Comparison of ENCODE assay signal across 19 cellular contexts in genomic region chr1:9361630-9362256, GRCh38.
A peak's percentile ranks its signal among the peaks of the same experiment; 100 is the strongest.
DNase-seq lines count a peak whose midpoint lies in the region; ATAC-seq, FAIRE-seq and TF ChIP-seq lines count a peak whose summit lies in the region.
"Had no signal": no experiment of that assay in that cellular context is flagged by ENCODE, and none has a peak within 500 bp of the region (broad histone marks: within the 10 kb centered on the region; RNA-seq: fewer than 3 reads in every experiment).

No MANE protein-coding gene starts in this region.

- H3K4me3 ChIP-seq in BLaER1 treated with 17β-estradiol and CSF1 and Interleukin-3, amounts not matched to agents 10 nM and 100 nM: peak overlapping the region in 5 of 10 experiments; percentile 6 to 56 (median 25); a peak in 6 of 20 replicates
- H3K4me3 ChIP-seq in astrocyte of the spinal cord (ENCODE audit: low read depth, low read length) (no peak overlapping the region), small intestine (ENCODE audit: low read depth in 1 of 2, low read length in 2 of 2) (no peak overlapping the region)
- H3K4me3 ChIP-seq: GM23248, ovary, upper lobe of left lung had no signal

- ATAC-seq in HG02852 (IDR thresholded peaks at IDR 0.05; ENCODE audit: unreplicated experiment): no peak
- ATAC-seq in GM18498 (IDR thresholded peaks at IDR 0.05; ENCODE audit: unreplicated experiment): no peak
- ATAC-seq in GM21717 (IDR thresholded peaks at IDR 0.05; ENCODE audit: unreplicated experiment): no peak
- ATAC-seq: Right ventricle myocardium inferior, WTC11 had no signal

- H3K9ac ChIP-seq in BLaER1 treated with 17β-estradiol and CSF1 and Interleukin-3, amounts not matched to agents 10 nM and 100 nM: peak overlapping the region; percentile 1 to 75 (median 57); a peak in 18 of 22 replicates
- H3K9ac ChIP-seq: GM23248 had no signal

- H3K4me1 ChIP-seq in BLaER1 treated with 17β-estradiol and CSF1 and Interleukin-3, amounts not matched to agents 10 nM and 100 nM: peaks cover 41 to 88% (median 59%) of the 10 kb centered on the region in 10 experiments
- H3K4me1 ChIP-seq in small intestine (ENCODE audit: control insufficient read depth in 2 of 2, insufficient read depth in 1 of 2, low read depth in 1 of 2, low read length in 1 of 2): no peaks in the 10 kb centered on the region

- peak; percentile 25 for DNase-seq in astrocyte of the spinal cord (ENCODE audit: low read depth, low spot score)
- DNase-seq in left kidney (ENCODE audit: low read depth, low spot score): peak; percentile 53
- no peak for DNase-seq in small intestine
- DNase-seq in HuH-7 (ENCODE audit: low spot score): no peak
- DNase-seq: activated CD8-positive, alpha-beta memory T cell treated with anti-CD3 and anti-CD28 coated beads for 24 hours; amniotic stem cell; GM23248; islet precursor cell; NCI-H345; NK-92 treated with Interleukin-12 subunit alpha and Interleukin-12 subunit beta, amount 100 ng/mL, for 24 hours; ovary; upper lobe of left lung had no signal

- peak overlapping the region in 9 of 11 experiments; percentile 44 to 80 (median 63); a peak in 17 of 22 replicates for H3K27ac ChIP-seq in BLaER1 treated with 17β-estradiol and CSF1 and Interleukin-3, amounts not matched to agents 10 nM and 100 nM
- peak overlapping the region; percentile 4 to 25 for H3K27ac ChIP-seq in small intestine (ENCODE audit: low read depth in 1 of 2, low read length in 1 of 2)
- H3K27ac ChIP-seq: GM23248, upper lobe of left lung had no signal

- 58 to 80% (median 70%) methylated on average over 14 of the region's 14 CpGs for WGBS in small intestine, 3 donors

- H4K20me1 ChIP-seq in BLaER1 treated with 17β-estradiol and CSF1 and Interleukin-3, amounts not matched to agents 10 nM and 100 nM: peaks cover 0 to 98% (median 45%) of the 10 kb centered on the region in 11 experiments; a peak in 13 of 22 replicates

- no peak for TF ChIP-seq CTCF in astrocyte of the spinal cord (IDR thresholded peaks at IDR 0.05; ENCODE audit: low read depth, low read length)

- no peak for FAIRE-seq in small intestine (lab: Jason Lieb, UNC)
- FAIRE-seq: colon had no signal

- in situ Hi-C loops in astrocyte of the spinal cord (cut with HindIII; ENCODE audit: low sequenced_read_pairs): no loop called here

- H3K36me3 ChIP-seq in BLaER1 treated with 17β-estradiol and CSF1 and Interleukin-3, amounts not matched to agents 10 nM and 100 nM: peaks cover 2 to 29% (median 19%) of the 10 kb centered on the region in 11 experiments; a peak in 19 of 22 replicates
- H3K36me3 ChIP-seq in small intestine (ENCODE audit: control insufficient read depth in 2 of 2, insufficient read depth in 2 of 2, low read length in 2 of 2): peaks cover 3 to 13% of the 10 kb centered on the region in 2 donors
- H3K36me3 ChIP-seq: ovary had no signal

- no peaks in the 10 kb centered on the region for H3K27me3 ChIP-seq in BLaER1 treated with 17β-estradiol and CSF1 and Interleukin-3, amounts not matched to agents 10 nM and 100 nM
- no peaks in the 10 kb centered on the region for H3K27me3 ChIP-seq in small intestine (ENCODE audit: control insufficient read depth in 2 of 2, insufficient read depth in 2 of 2, low read length in 2 of 2)
- H3K27me3 ChIP-seq: ovary, upper lobe of left lung had no signal

- no peaks in the 10 kb centered on the region for H3K9me3 ChIP-seq in BLaER1 treated with 17β-estradiol and CSF1 and Interleukin-3, amounts not matched to agents 10 nM and 100 nM (replicated peaks in 1 of 11)
- no peaks in the 10 kb centered on the region for H3K9me3 ChIP-seq in small intestine (ENCODE audit: control insufficient read depth, low read depth)
- H3K9me3 ChIP-seq: ovary, upper lobe of left lung had no signal

- peak overlapping the region; percentile 74 to 98 (median 92) for H3K4me2 ChIP-seq in BLaER1 treated with 17β-estradiol and CSF1 and Interleukin-3, amounts not matched to agents 10 nM and 100 nM

Comparison
In these comparisons a context has a peak if more than half of its experiments do, and no peak if none do; other contexts are left out.
1. DNase-seq: peak in astrocyte of the spinal cord (single experiment) and left kidney (single experiment); none in small intestine (single experiment) and HuH-7 (single experiment).